ENCODE assay signal across 8 cellular contexts in genomic region chr19:10402441-10403038, GRCh38. TPM values are rescaled to one million over a fixed set of nuclear protein-coding genes. Genes with fewer than 3 reads are reported as not detected.
DNase-seq lines count a peak whose midpoint lies in the region; ATAC-seq and TF ChIP-seq lines count a peak whose summit lies in the region.

No MANE protein-coding gene starts in this region.

- peaks cover 2% of the 10 kb centered on the region for H3K9me3 ChIP-seq in iPS-18c (ENCODE audit: control insufficient read depth, insufficient read depth, low read length)
- no peaks in the 10 kb centered on the region for H3K9me3 ChIP-seq in stomach smooth muscle (ENCODE audit: control insufficient read depth in 2 of 2, low read length in 2 of 2)

- peak overlapping the region; percentile 88 for H3K4me3 Mint-ChIP-seq in activated naive CD8-positive, alpha-beta T cell treated with anti-CD3 and anti-CD28 coated beads, Interleukin-2, amount 10 ng/mL, durations not matched to agents 7 days and 5 days

- TF ChIP-seq CTCF in AG04449 (IDR thresholded peaks at IDR 0.05; ENCODE audit: insufficient read depth, low read length, missing control alignments) (no peak), HL-60 (IDR thresholded peaks at IDR 0.05; ENCODE audit: insufficient read depth, low read length) (no peak)

- no peaks in the 10 kb centered on the region for H3K9me3 Mint-ChIP-seq in activated naive CD8-positive, alpha-beta T cell treated with anti-CD3 and anti-CD28 coated beads, Interleukin-2, amount 10 ng/mL, durations not matched to agents 7 days and 5 days

- H3K27ac Mint-ChIP-seq in activated naive CD8-positive, alpha-beta T cell treated with anti-CD3 and anti-CD28 coated beads, Interleukin-2, amount 10 ng/mL, durations not matched to agents 7 days and 5 days: peak overlapping the region; percentile 91

- POLR2A ChIA-PET in AG04449 (lab: Yijun Ruan, JAX): interaction anchor here (0.5 kb wide), 1 partner anchor 69 kb away, joined by 3 read pairs; no protein-coding TSS in a partner anchor
- POLR2A ChIA-PET in activated naive CD8-positive, alpha-beta T cell treated with anti-CD3 and anti-CD28 coated beads, Interleukin-2, amount 10 ng/mL, durations not matched to agents 7 days and 5 days (lab: Charles Lee): interaction anchor here (0.5 to 1.8 kb wide), 4 partner anchors 10 to 186 kb away, joined by 3 to 10 read pairs (median 4); partner anchors contain the start of genes RAVER1 and TYK2

- H3K27ac ChIP-seq in HL-60 (replicated peaks) (peak overlapping the region; percentile 56), stomach smooth muscle (ENCODE audit: low read length) (peak overlapping the region; percentile 73)

- H3K36me3 Mint-ChIP-seq in activated naive CD8-positive, alpha-beta T cell treated with anti-CD3 and anti-CD28 coated beads, Interleukin-2, amount 10 ng/mL, durations not matched to agents 7 days and 5 days: peaks cover 9% of the 10 kb centered on the region

- H3K27me3 ChIP-seq in HL-60 (ENCODE audit: insufficient read depth, poor library complexity, severe bottlenecking): peaks cover 15% of the 10 kb centered on the region
- H3K27me3 ChIP-seq in stomach smooth muscle (ENCODE audit: control insufficient read depth in 1 of 2, insufficient read depth in 2 of 2, low read length in 2 of 2): peaks cover 15 to 17% of the 10 kb centered on the region in 2 donors

- CTCF ChIA-PET in AG04449 (lab: Yijun Ruan, JAX): interaction anchor here (1.2 to 41.8 kb wide), 10 partner anchors 8 to 299 kb away, joined by 3 to 1180 read pairs (median 37); partner anchors contain the start of genes ICAM1, PDE4A and QTRT1

- H3K4me3 ChIP-seq in AG04449 (ENCODE audit: low read depth, low read length): peak overlapping the region; percentile 98
- peak overlapping the region; percentile 99 for H3K4me3 ChIP-seq in HL-60 (replicated peaks; ENCODE audit: insufficient read depth, low read length)
- H3K4me3 ChIP-seq in iPS-18c (ENCODE audit: insufficient read depth, low read depth, low read length): peak overlapping the region; percentile 92
- peak overlapping the region; percentile 98 to 99 for H3K4me3 ChIP-seq in stomach smooth muscle (ENCODE audit: low read length in 2 of 2)

- H3K4me1 ChIP-seq in stomach smooth muscle (ENCODE audit: control insufficient read depth, insufficient read depth, low read length): peaks cover 35% of the 10 kb centered on the region

- peaks cover 49% of the 10 kb centered on the region for H3K4me1 Mint-ChIP-seq in activated naive CD8-positive, alpha-beta T cell treated with anti-CD3 and anti-CD28 coated beads, Interleukin-2, amount 10 ng/mL, durations not matched to agents 7 days and 5 days

- DNase-seq in AG04449 (ENCODE audit: low read depth, low spot score): no peak
- DNase-seq in HL-60 (ENCODE audit: low read depth in 1 of 2, low spot score in 1 of 2): peak in 1 of 2 experiments; percentile 31
- DNase-seq in activated naive CD8-positive, alpha-beta T cell treated with anti-CD3 and anti-CD28 coated beads, Interleukin-2, amount 10 ng/mL, durations not matched to agents 7 days and 5 days: no peak
- no peak for DNase-seq in NCI-H526 (lab: John Stamatoyannopoulos, UW)
- no peak for DNase-seq in NOMO-1 (lab: John Stamatoyannopoulos, UW; ENCODE audit: unreplicated experiment in 2 of 2)

- no peak for ATAC-seq in activated naive CD8-positive, alpha-beta T cell treated with anti-CD3 and anti-CD28 coated beads, Interleukin-2, amount 10 ng/mL, durations not matched to agents 7 days and 5 days (ENCODE audit: low read depth)
- ATAC-seq in HG03460 (IDR thresholded peaks at IDR 0.05; ENCODE audit: unreplicated experiment): no peak

- no peaks in the 10 kb centered on the region for H3K27me3 Mint-ChIP-seq in activated naive CD8-positive, alpha-beta T cell treated with anti-CD3 and anti-CD28 coated beads, Interleukin-2, amount 10 ng/mL, durations not matched to agents 7 days and 5 days

- peaks cover 0 to 3% of the 10 kb centered on the region in 2 donors for H3K36me3 ChIP-seq in stomach smooth muscle (ENCODE audit: control insufficient read depth in 2 of 2, insufficient read depth in 2 of 2, low read length in 2 of 2)

- H3K9ac ChIP-seq in stomach smooth muscle (ENCODE audit: low read length in 2 of 2): peak overlapping the region; percentile 97 to 98

RNA-seq across cellular contexts. Expression of gene CDC37, which starts 0.8 kb away (rescaled TPM):
- 100 to 1,000 TPM; 242 to 248 TPM for total RNA-seq in activated naive CD8-positive, alpha-beta T cell treated with anti-CD3 and anti-CD28 coated beads, Interleukin-2, amount 10 ng/mL, durations not matched to agents 7 days and 5 days

RNA-seq across cellular contexts. Expression of gene PDE4A, which starts 17.8 kb away (rescaled TPM):
- 10 to 100 TPM; 28.2 to 29.2 TPM for total RNA-seq in activated naive CD8-positive, alpha-beta T cell treated with anti-CD3 and anti-CD28 coated beads, Interleukin-2, amount 10 ng/mL, durations not matched to agents 7 days and 5 days

RNA-seq across cellular contexts. Expression of gene TYK2, which starts 22.2 kb away (rescaled TPM):
- 100 to 1,000 TPM; 277 to 290 TPM for total RNA-seq in activated naive CD8-positive, alpha-beta T cell treated with anti-CD3 and anti-CD28 coated beads, Interleukin-2, amount 10 ng/mL, durations not matched to agents 7 days and 5 days
